ENCODE assay signal across 35 cellular contexts in genomic region chr9:97140566-97140965, GRCh38.
"Had no signal": no experiment of that assay in that cellular context is flagged by ENCODE, and none has a peak within 500 bp of the region (broad histone marks: within the 10 kb centered on the region; RNA-seq: fewer than 3 reads in every experiment).

No MANE protein-coding gene starts in this region.

- H3K27ac ChIP-seq: KMS-11 had no signal

- H3K36me3 ChIP-seq: MG63 had no signal

- DNase-seq: Karpas-422, Kasumi-1, MG63, MM.1S, MV-4-11, NCI-H1048, NCI-H1092, NCI-H1092 treated with DMSO at 0.1 percent for 48 hours, NCI-H1105, NCI-H1105 treated with DMSO at 0.1 percent for 48 hours, NCI-H1417, NCI-H1417 treated with DMSO at 0.1 percent for 48 hours, NCI-H1436, NCI-H1436 treated with DMSO at 0.1 percent for 48 hours, NCI-H146, NCI-H1694, NCI-H1694 treated with DMSO at 0.1 percent for 48 hours, NCI-H187, NCI-H187 treated with DMSO at 0.1 percent for 48 hours, NCI-H1930, NCI-H2029, NCI-H2029 treated with DMSO at 0.1 percent for 48 hours, NCI-H2081, NCI-H2081 treated with DMSO at 0.1 percent for 48 hours, NCI-H2107, NCI-H2171, NCI-H2171 treated with DMSO at 0.1 percent for 48 hours, NCI-H2227 treated with DMSO at 0.1 percent for 48 hours, NCI-H226, NCI-H345, NCI-H446 treated with DMSO at 0.1 percent for 48 hours, NCI-H510A, NCI-H510A treated with DMSO at 0.1 percent for 48 hours, NCI-H524 had no signal

- H3K4me3 ChIP-seq: MG63 had no signal

- H3K9me3 ChIP-seq: MG63 had no signal
